ENCODE assay signal across 18 cellular contexts in genomic region chr16:66020642-66021041, GRCh38.
DNase-seq lines count a peak whose midpoint lies in the region; ATAC-seq, FAIRE-seq and TF ChIP-seq lines count a peak whose summit lies in the region.
"Had no signal": no experiment of that assay in that cellular context is flagged by ENCODE, and none has a peak within 500 bp of the region (broad histone marks: within the 10 kb centered on the region; RNA-seq: fewer than 3 reads in every experiment).

No MANE protein-coding gene starts in this region.

- intact Hi-C loops in left ventricle myocardium superior (cut with micrococcal nuclease), result no loop called here

- no peaks in the 10 kb centered on the region for H3K36me3 ChIP-seq in GM06990 (ENCODE audit: control insufficient read depth, insufficient read depth, low read length)
- H3K36me3 ChIP-seq: colonic mucosa, HAP-1, lower lobe of right lung had no signal

- no peaks in the 10 kb centered on the region for H3K27me3 ChIP-seq in GM06990 (replicated peaks; ENCODE audit: control insufficient read depth, insufficient read depth, low read length)
- H3K27me3 ChIP-seq: colonic mucosa, testis had no signal

- ATAC-seq in GM19395 (IDR thresholded peaks at IDR 0.05; ENCODE audit: unreplicated experiment) (peak; percentile 71), HG03469 (IDR thresholded peaks at IDR 0.05; ENCODE audit: unreplicated experiment) (peak; percentile 76), left ventricle myocardium superior (no peak)
- ATAC-seq: psoas muscle had no signal

- no peak for FAIRE-seq in GM19239 (lab: Jason Lieb, UNC)

- peak overlapping the region; percentile 48 for H3K27ac ChIP-seq in epithelial cell of prostate
- H3K27ac ChIP-seq: colonic mucosa, lower lobe of right lung, psoas muscle, testis had no signal

- TF ChIP-seq POLR2A in erythroblast (IDR thresholded peaks at IDR 0.05; ENCODE audit: low read length), result no peak

- peak; percentile 20 for DNase-seq in GM06990 (ENCODE audit: extremely low read depth, insufficient read length)
- DNase-seq in epithelial cell of prostate (ENCODE audit: low read depth, low spot score), result peak; percentile 6
- DNase-seq in GM19239 (ENCODE audit: insufficient read length, low spot score), result no peak
- DNase-seq in NCI-H2081 treated with DMSO at 0.1 percent for 48 hours (lab: John Stamatoyannopoulos, UW), result no peak
- no peak for DNase-seq in left ventricle myocardium superior
- no peak for DNase-seq in erythroblast (lab: John Stamatoyannopoulos, UW)
- DNase-seq: activated CD4-positive, CD25-positive, alpha-beta regulatory T cell; activated gamma-delta T cell treated with Interleukin-2 at 50 U/mL for 16 hours; colonic mucosa; COR-L47; lower lobe of right lung; NCI-H2171 treated with DMSO at 0.1 percent for 48 hours; psoas muscle; SHP77 treated with DMSO at 0.1 percent for 48 hours; testis had no signal

- no peak for TF ChIP-seq CTCF in GM06990 (IDR thresholded peaks at IDR 0.05; ENCODE audit: insufficient read depth, low read length, poor library complexity, severe bottlenecking)

- H3K4me3 ChIP-seq in GM06990 (replicated peaks; ENCODE audit: low read depth, low read length), result no peak overlapping the region
- H3K4me3 ChIP-seq: colonic mucosa, HAP-1, lower lobe of right lung, psoas muscle, testis had no signal

Comparison
In these comparisons a context has a peak if more than half of its experiments do, and no peak if none do; other contexts are left out.
1. DNase-seq: peak in GM06990 (single experiment) and epithelial cell of prostate (single experiment); none in GM19239 (single experiment), NCI-H2081 treated with DMSO at 0.1 percent for 48 hours (single experiment), left ventricle myocardium superior (single experiment) and erythroblast (0 of 2).